Comparison of ENCODE assay signal across 16 cellular contexts in genomic region chr2:23502096-23502495, GRCh38.
DNase-seq lines count a peak whose midpoint lies in the region; ATAC-seq, FAIRE-seq and TF ChIP-seq lines count a peak whose summit lies in the region.
"Had no signal": no experiment of that assay in that cellular context is flagged by ENCODE, and none has a peak within 500 bp of the region (broad histone marks: within the 10 kb centered on the region; RNA-seq: fewer than 3 reads in every experiment).

No MANE protein-coding gene starts in this region.

- POLR2A ChIA-PET in HepG2 (lab: Yijun Ruan, JAX): no interaction called here

- in situ Hi-C loops in HepG2 (cut with HindIII; ENCODE audit: extremely low pct_ligation_motif_present, low pct_unique_long_range_greater_than_20kb): no loop called here

- TF ChIP-seq EP300 in HepG2 (IDR thresholded peaks at IDR 0.05; ENCODE audit: low read depth in 2 of 2, low read length in 2 of 2) (no peak), HepG2 (CRISPR knock-in tag; IDR thresholded peaks at IDR 0.05; ENCODE audit: borderline replicate concordance) (no peak)

- WGBS in HepG2 (ENCODE audit: low lambda C conversion rate): 8% methylated on average over 14 of the region's 15 CpGs
- WGBS in right lobe of liver (ENCODE audit: insufficient coverage, low coverage, low lambda C conversion rate, missing lambda C conversion rate): 93% methylated on average over 2 of the region's 15 CpGs

- intact Hi-C loops in HepG2 (cut with micrococcal nuclease; ENCODE audit: unreplicated experiment): no loop called here
- intact Hi-C loops in right lobe of liver (cut with DNase I): no loop called here

- H2AFZ ChIP-seq in HepG2 (ENCODE audit: low read length): no peak overlapping the region

- no peaks in the 10 kb centered on the region; the same call in 1 of the 2 replicates for H4K20me1 ChIP-seq in HepG2 (ENCODE audit: insufficient read depth, low read length)

- H3K4me1 ChIP-seq in HepG2 (ENCODE audit: insufficient read depth, low read length): peaks cover 21% of the 10 kb centered on the region
- peaks cover 0 to 29% (median 2%) of the 10 kb centered on the region in 4 donors for H3K4me1 ChIP-seq in right lobe of liver

- ATAC-seq in HepG2 (peak; percentile 46), right lobe of liver (no peak)
- ATAC-seq: PC-3 had no signal

- no peaks in the 10 kb centered on the region for H3K79me2 ChIP-seq in HepG2 (ENCODE audit: insufficient read depth, low read length)

- TF ChIP-seq CTCF in HepG2 (CRISPR knock-in tag; IDR thresholded peaks at IDR 0.05) (no peak), right lobe of liver (IDR thresholded peaks at IDR 0.05) (no peak)

- FAIRE-seq in HepG2 (lab: Jason Lieb, UNC): no peak

- CTCF ChIA-PET in HepG2 (lab: Yijun Ruan, JAX; ENCODE audit: low intra/inter-chr PET ratio, low total read pairs): no interaction called here

- no TSS peak for BruUV-seq in HepG2 (replicated peaks; lab: Mats Ljungman, UMichigan)

- TF ChIP-seq POLR2A in HepG2 (IDR thresholded peaks at IDR 0.05; ENCODE audit: insufficient read depth in 1 of 2, low read depth in 2 of 2, low read length in 2 of 2) (no peak), right lobe of liver (IDR thresholded peaks at IDR 0.05) (no peak)

- peak overlapping the region; percentile 30; the same call in 1 of the 2 replicates for H3K4me2 ChIP-seq in HepG2 (ENCODE audit: low read depth, low read length)

- H3K27ac ChIP-seq in HepG2 (ENCODE audit: extremely low read length, insufficient read depth, low read length): no peak overlapping the region
- no peak overlapping the region for H3K27ac ChIP-seq in right lobe of liver

- H3K36me3 ChIP-seq in HepG2 (replicated peaks in 1 of 2; ENCODE audit: control insufficient read depth in 1 of 2, insufficient read depth in 2 of 2, low read length in 2 of 2) (no peaks in the 10 kb centered on the region), right lobe of liver (no peaks in the 10 kb centered on the region)
- H3K36me3 ChIP-seq: stomach had no signal

- no peak overlapping the region for H3K9ac ChIP-seq in HepG2 (ENCODE audit: insufficient read depth, low read depth, low read length)

- H3K9me3 ChIP-seq in HepG2 (ENCODE audit: low read length) (no peaks in the 10 kb centered on the region), right lobe of liver (no peaks in the 10 kb centered on the region)
- H3K9me3 ChIP-seq: stomach had no signal

- TF ChIP-seq RAD21 in HepG2 (CRISPR knock-in tag; IDR thresholded peaks at IDR 0.05): no peak

- DNase-seq in HepG2 (ENCODE audit: low spot score) (no peak), right lobe of liver (no peak), globus pallidus (ENCODE audit: low spot score) (peak; percentile 71), occipital lobe (lab: John Stamatoyannopoulos, UW) (peak; percentile 64), islet precursor cell (no peak), cortex of kidney (lab: John Stamatoyannopoulos, UW) (no peak), CD1c-positive myeloid dendritic cell (ENCODE audit: extremely low spot score) (no peak), DMS53 treated with DMSO at 0.1 percent for 48 hours (lab: John Stamatoyannopoulos, UW; ENCODE audit: unreplicated experiment) (no peak)
- DNase-seq: activated T-cell treated with anti-CD3 and anti-CD28 coated beads for 4 hours, HCEC 1CT, immature natural killer cell, KG1, NCI-H1436 treated with DMSO at 0.1 percent for 48 hours, NCI-H446 treated with DMSO at 0.1 percent for 48 hours, PC-3, stomach had no signal

- H3K27me3 ChIP-seq in HepG2 (ENCODE audit: control insufficient read depth in 1 of 2, insufficient read depth in 2 of 2, low read length in 2 of 2): peaks cover 12 to 80% of the 10 kb centered on the region in 2 experiments; a peak in 4 of 5 replicates
- no peaks in the 10 kb centered on the region for H3K27me3 ChIP-seq in right lobe of liver
- H3K27me3 ChIP-seq: stomach had no signal

- H3K4me3 ChIP-seq in HepG2 (replicated peaks in 1 of 3; ENCODE audit: insufficient read depth in 1 of 3, low read depth in 2 of 3, low read length in 3 of 3) (no peak overlapping the region), right lobe of liver (no peak overlapping the region)
- H3K4me3 ChIP-seq: stomach had no signal

TF ChIP-seq in HepG2, 621 proteins besides CTCF, POLR2A, EP300 and RAD21:
- TF ChIP-seq TEAD3 (CRISPR knock-in tag; optimal IDR thresholded peaks at IDR 0.05; ENCODE audit: borderline replicate concordance) (peak; percentile 14), CEBPG (CRISPR knock-in tag; IDR thresholded peaks at IDR 0.05) (no peak), ZFAT (CRISPR knock-in tag; conservative IDR thresholded peaks at IDR 0.05) (no peak), HOXA7 (CRISPR knock-in tag; IDR thresholded peaks at IDR 0.05) (no peak), MBD4 (IDR thresholded peaks at IDR 0.05; ENCODE audit: borderline replicate concordance, low read length) (no peak), ZNF703 (CRISPR knock-in tag; IDR thresholded peaks at IDR 0.05; ENCODE audit: borderline replicate concordance) (no peak), ZNF263 (CRISPR knock-in tag; IDR thresholded peaks at IDR 0.05) (0 out of 2 replicates have a peak, but pooled peaks have one; percentile 15), ZNF280B (CRISPR knock-in tag; IDR thresholded peaks at IDR 0.05; ENCODE audit: borderline replicate concordance) (0 out of 2 replicates have a peak, but pooled peaks have one; percentile 31)

Comparison
In these comparisons a context has a peak if more than half of its experiments do, and no peak if none do; other contexts are left out.
1. DNase-seq: peak in globus pallidus (single experiment) and occipital lobe (single experiment); none in HepG2 (single experiment), right lobe of liver (0 of 3), islet precursor cell (single experiment), cortex of kidney (single experiment), CD1c-positive myeloid dendritic cell (single experiment) and DMS53 treated with DMSO at 0.1 percent for 48 hours (single experiment).